Comparison of ENCODE assay signal across 11 cellular contexts in the genomic region with DNA sequence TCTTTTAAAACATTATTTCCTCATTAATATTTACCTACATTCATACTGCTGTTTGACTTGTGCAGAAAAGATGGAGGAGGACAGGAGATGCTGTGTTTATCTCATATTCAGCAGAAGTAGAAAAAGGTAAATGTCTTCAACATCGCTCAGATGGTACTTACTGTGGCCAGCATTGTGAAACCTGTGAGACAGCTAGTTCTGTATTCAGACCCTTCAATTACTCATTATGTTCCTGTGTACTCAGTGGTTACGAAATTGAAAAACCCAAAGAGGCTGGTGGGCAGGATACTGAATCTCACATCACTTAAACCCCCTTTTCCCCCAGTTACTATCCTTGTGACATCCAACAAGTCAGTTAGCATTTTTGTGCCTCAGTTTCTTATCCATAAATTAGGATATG.
A peak's percentile ranks its signal among the peaks of the same experiment; 100 is the strongest.
DNase-seq lines count a peak whose midpoint lies in the region; ATAC-seq and TF ChIP-seq lines count a peak whose summit lies in the region.
"Had no signal": no experiment of that assay in that cellular context is flagged by ENCODE, and none has a peak within 500 bp of the region (broad histone marks: within the 10 kb centered on the region; RNA-seq: fewer than 3 reads in every experiment).

No MANE protein-coding gene starts in this region.

- CTCF ChIA-PET in RWPE1 (lab: Yijun Ruan, JAX), result no interaction called here

- TF ChIP-seq CTCF in GM06990 (IDR thresholded peaks at IDR 0.05; ENCODE audit: insufficient read depth, low read length, poor library complexity, severe bottlenecking) (no peak), RWPE1 (conservative IDR thresholded peaks at IDR 0.05; ENCODE audit: low read depth) (no peak)

- H3K27ac ChIP-seq in caudate nucleus (ENCODE audit: low read depth, low read length) (no peak overlapping the region), RWPE1 (no peak overlapping the region)
- H3K27ac ChIP-seq: skin epidermis, vagina had no signal

- DNase-seq in GM06990 (ENCODE audit: extremely low read depth, insufficient read length) (peak; percentile 51), SKM-1 (lab: John Stamatoyannopoulos, UW; ENCODE audit: unreplicated experiment) (peak; percentile 60), T-helper 9 cell (no peak), caudate nucleus (lab: John Stamatoyannopoulos, UW) (no peak), RWPE1 (ENCODE audit: low spot score) (no peak), HPDE6-E6E7 (ENCODE audit: extremely low spot score) (no peak)
- DNase-seq: aorta had no signal

- H3K27me3 ChIP-seq in GM06990 (replicated peaks; ENCODE audit: control insufficient read depth, insufficient read depth, low read length), result no peaks in the 10 kb centered on the region
- H3K27me3 ChIP-seq: vagina had no signal

- peaks cover 4% of the 10 kb centered on the region for H3K36me3 ChIP-seq in GM06990 (ENCODE audit: control insufficient read depth, insufficient read depth, low read length)
- H3K36me3 ChIP-seq: vagina had no signal

- H3K4me3 ChIP-seq in GM06990 (replicated peaks; ENCODE audit: low read depth, low read length), result no peak overlapping the region
- H3K4me3 ChIP-seq: skin epidermis, vagina had no signal

- POLR2A ChIA-PET in RWPE1 (lab: Yijun Ruan, JAX; ENCODE audit: low non-redundant PET), result no interaction called here

- ATAC-seq in GM19452 (IDR thresholded peaks at IDR 0.05; ENCODE audit: unreplicated experiment), result peak; percentile 98
- ATAC-seq in HG03095 (IDR thresholded peaks at IDR 0.05; ENCODE audit: unreplicated experiment), result peak; percentile 98

Comparison
In these comparisons a context has a peak if more than half of its experiments do, and no peak if none do; other contexts are left out.
1. DNase-seq: peak in GM06990 (single experiment) and SKM-1 (single experiment); none in T-helper 9 cell (single experiment), caudate nucleus (0 of 61), RWPE1 (single experiment) and HPDE6-E6E7 (single experiment).